1 cellular context compared by ENCODE assay signal in the genomic region with DNA sequence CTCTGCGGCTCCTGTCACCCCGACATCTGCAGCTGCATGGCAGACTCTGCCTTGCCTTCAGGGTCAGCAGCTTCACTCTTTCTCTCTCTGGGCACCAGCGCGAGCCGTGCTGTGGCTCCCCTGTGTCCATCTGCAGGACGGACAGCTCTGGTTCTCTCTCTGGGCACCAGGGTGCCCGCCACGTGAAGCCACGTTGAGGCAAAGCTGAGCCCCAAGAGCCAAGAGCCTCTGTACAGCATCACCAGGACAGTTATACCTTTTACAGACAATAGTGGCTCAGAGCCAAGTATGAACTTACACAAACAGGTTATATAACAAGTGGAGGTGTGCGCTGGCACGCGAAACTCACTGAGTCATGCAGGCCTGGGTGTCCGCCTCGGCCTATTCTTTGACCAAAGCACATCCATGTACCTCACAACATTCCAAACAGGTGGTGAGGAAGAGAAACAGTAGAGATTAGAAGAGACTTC.
TF ChIP-seq lines count a peak whose summit lies in the region.

No MANE protein-coding gene starts in this region.

TF ChIP-seq in HepG2, 621 proteins besides CTCF, POLR2A, EP300 and RAD21 (continues in another document):
- TF ChIP-seq, protein P1, sequence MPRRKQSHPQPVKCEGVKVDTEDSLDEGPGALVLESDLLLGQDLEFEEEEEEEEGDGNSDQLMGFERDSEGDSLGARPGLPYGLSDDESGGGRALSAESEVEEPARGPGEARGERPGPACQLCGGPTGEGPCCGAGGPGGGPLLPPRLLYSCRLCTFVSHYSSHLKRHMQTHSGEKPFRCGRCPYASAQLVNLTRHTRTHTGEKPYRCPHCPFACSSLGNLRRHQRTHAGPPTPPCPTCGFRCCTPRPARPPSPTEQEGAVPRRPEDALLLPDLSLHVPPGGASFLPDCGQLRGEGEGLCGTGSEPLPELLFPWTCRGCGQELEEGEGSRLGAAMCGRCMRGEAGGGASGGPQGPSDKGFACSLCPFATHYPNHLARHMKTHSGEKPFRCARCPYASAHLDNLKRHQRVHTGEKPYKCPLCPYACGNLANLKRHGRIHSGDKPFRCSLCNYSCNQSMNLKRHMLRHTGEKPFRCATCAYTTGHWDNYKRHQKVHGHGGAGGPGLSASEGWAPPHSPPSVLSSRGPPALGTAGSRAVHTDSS (CRISPR knock-in tag; conservative IDR thresholded peaks at IDR 0.05) = no peak
- TF ChIP-seq, protein P2, sequence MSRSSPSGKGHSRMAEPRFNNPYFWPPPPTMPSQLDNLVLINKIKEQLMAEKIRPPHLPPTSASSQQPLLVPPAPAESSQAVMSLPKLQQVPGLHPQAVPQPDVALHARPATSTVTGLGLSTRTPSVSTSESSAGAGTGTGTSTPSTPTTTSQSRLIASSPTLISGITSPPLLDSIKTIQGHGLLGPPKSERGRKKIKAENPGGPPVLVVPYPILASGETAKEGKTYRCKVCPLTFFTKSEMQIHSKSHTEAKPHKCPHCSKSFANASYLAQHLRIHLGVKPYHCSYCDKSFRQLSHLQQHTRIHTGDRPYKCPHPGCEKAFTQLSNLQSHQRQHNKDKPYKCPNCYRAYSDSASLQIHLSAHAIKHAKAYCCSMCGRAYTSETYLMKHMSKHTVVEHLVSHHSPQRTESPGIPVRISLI (CRISPR knock-in tag; IDR thresholded peaks at IDR 0.05; ENCODE audit: borderline replicate concordance) = no peak
- TF ChIP-seq, protein P3, sequence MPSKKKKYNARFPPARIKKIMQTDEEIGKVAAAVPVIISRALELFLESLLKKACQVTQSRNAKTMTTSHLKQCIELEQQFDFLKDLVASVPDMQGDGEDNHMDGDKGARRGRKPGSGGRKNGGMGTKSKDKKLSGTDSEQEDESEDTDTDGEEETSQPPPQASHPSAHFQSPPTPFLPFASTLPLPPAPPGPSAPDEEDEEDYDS (CRISPR knock-in tag; IDR thresholded peaks at IDR 0.05) = no peak; the same call in 1 of the 2 replicates
- TF ChIP-seq, protein P4, sequence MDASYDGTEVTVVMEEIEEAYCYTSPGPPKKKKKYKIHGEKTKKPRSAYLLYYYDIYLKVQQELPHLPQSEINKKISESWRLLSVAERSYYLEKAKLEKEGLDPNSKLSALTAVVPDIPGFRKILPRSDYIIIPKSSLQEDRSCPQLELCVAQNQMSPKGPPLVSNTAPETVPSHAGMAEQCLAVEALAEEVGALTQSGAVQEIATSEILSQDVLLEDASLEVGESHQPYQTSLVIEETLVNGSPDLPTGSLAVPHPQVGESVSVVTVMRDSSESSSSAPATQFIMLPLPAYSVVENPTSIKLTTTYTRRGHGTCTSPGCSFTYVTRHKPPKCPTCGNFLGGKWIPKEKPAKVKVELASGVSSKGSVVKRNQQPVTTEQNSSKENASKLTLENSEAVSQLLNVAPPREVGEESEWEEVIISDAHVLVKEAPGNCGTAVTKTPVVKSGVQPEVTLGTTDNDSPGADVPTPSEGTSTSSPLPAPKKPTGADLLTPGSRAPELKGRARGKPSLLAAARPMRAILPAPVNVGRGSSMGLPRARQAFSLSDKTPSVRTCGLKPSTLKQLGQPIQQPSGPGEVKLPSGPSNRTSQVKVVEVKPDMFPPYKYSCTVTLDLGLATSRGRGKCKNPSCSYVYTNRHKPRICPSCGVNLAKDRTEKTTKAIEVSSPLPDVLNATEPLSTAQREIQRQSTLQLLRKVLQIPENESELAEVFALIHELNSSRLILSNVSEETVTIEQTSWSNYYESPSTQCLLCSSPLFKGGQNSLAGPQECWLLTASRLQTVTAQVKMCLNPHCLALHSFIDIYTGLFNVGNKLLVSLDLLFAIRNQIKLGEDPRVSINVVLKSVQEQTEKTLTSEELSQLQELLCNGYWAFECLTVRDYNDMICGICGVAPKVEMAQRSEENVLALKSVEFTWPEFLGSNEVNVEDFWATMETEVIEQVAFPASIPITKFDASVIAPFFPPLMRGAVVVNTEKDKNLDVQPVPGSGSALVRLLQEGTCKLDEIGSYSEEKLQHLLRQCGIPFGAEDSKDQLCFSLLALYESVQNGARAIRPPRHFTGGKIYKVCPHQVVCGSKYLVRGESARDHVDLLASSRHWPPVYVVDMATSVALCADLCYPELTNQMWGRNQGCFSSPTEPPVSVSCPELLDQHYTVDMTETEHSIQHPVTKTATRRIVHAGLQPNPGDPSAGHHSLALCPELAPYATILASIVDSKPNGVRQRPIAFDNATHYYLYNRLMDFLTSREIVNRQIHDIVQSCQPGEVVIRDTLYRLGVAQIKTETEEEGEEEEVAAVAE (CRISPR knock-in tag; IDR thresholded peaks at IDR 0.05; ENCODE audit: borderline replicate concordance) = peak; percentile 28; the same call in 1 of the 2 replicates
- TF ChIP-seq PITX1 (CRISPR knock-in tag; IDR thresholded peaks at IDR 0.05) (no peak), TAF15 (IDR thresholded peaks at IDR 0.05; ENCODE audit: low read depth, low read length, poor library complexity, severe bottlenecking) (no peak), NCOA2 (CRISPR knock-in tag; IDR thresholded peaks at IDR 0.05) (peak; percentile 30; the same call in 1 of the 2 replicates), KLF16 (CRISPR knock-in tag; IDR thresholded peaks at IDR 0.05) (no peak), KAT7 (CRISPR knock-in tag; IDR thresholded peaks at IDR 0.05; ENCODE audit: borderline replicate concordance) (no peak), CBX2 (IDR thresholded peaks at IDR 0.05; ENCODE audit: low read depth, low read length) (no peak), CBX2 (CRISPR knock-in tag; IDR thresholded peaks at IDR 0.05; ENCODE audit: low read depth) (no peak), ZNF251 (CRISPR knock-in tag; IDR thresholded peaks at IDR 0.05) (no peak), ZBTB1 (CRISPR knock-in tag; IDR thresholded peaks at IDR 0.05; ENCODE audit: borderline replicate concordance) (no peak), ZNF224 (CRISPR knock-in tag; IDR thresholded peaks at IDR 0.05) (no peak), HNRNPL (IDR thresholded peaks at IDR 0.05; ENCODE audit: low read depth, low read length) (peak; percentile 70; the same call in 1 of the 2 replicates), TBX2 (CRISPR knock-in tag; IDR thresholded peaks at IDR 0.05; ENCODE audit: borderline replicate concordance) (peak; percentile 66; the same call in 1 of the 2 replicates), ZIK1 (CRISPR knock-in tag; IDR thresholded peaks at IDR 0.05; ENCODE audit: borderline replicate concordance, low read depth) (no peak), TP53 (CRISPR knock-in tag; conservative IDR thresholded peaks at IDR 0.05) (no peak), JUN (CRISPR knock-in tag; IDR thresholded peaks at IDR 0.05) (no peak), MIER3 (CRISPR knock-in tag; IDR thresholded peaks at IDR 0.05; ENCODE audit: borderline replicate concordance) (0 out of 2 replicates have a peak, but pooled peaks have one; percentile 59)
- TF ChIP-seq, protein P5, sequence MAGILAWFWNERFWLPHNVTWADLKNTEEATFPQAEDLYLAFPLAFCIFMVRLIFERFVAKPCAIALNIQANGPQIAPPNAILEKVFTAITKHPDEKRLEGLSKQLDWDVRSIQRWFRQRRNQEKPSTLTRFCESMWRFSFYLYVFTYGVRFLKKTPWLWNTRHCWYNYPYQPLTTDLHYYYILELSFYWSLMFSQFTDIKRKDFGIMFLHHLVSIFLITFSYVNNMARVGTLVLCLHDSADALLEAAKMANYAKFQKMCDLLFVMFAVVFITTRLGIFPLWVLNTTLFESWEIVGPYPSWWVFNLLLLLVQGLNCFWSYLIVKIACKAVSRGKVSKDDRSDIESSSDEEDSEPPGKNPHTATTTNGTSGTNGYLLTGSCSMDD (CRISPR knock-in tag; IDR thresholded peaks at IDR 0.05) = no peak
- TF ChIP-seq, protein P6, sequence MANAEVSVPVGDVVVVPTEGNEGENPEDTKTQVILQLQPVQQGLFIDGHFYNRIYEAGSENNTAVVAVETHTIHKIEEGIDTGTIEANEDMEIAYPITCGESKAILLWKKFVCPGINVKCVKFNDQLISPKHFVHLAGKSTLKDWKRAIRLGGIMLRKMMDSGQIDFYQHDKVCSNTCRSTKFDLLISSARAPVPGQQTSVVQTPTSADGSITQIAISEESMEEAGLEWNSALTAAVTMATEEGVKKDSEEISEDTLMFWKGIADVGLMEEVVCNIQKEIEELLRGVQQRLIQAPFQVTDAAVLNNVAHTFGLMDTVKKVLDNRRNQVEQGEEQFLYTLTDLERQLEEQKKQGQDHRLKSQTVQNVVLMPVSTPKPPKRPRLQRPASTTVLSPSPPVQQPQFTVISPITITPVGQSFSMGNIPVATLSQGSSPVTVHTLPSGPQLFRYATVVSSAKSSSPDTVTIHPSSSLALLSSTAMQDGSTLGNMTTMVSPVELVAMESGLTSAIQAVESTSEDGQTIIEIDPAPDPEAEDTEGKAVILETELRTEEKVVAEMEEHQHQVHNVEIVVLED (CRISPR knock-in tag; IDR thresholded peaks at IDR 0.05; ENCODE audit: borderline replicate concordance) = no peak
- TF ChIP-seq, protein P7, sequence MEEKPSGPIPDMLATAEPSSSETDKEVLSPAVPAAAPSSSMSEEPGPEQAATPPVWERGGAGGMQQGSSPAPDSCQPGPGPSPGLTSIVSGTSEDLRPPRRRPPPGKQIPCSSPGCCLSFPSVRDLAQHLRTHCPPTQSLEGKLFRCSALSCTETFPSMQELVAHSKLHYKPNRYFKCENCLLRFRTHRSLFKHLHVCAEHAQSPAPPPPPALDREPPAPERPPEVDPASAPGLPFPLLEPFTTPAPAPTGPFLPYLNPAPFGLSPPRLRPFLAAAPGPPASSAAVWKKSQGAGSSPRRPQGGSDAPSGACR (CRISPR knock-in tag; IDR thresholded peaks at IDR 0.05) = no peak
- TF ChIP-seq, protein P8, sequence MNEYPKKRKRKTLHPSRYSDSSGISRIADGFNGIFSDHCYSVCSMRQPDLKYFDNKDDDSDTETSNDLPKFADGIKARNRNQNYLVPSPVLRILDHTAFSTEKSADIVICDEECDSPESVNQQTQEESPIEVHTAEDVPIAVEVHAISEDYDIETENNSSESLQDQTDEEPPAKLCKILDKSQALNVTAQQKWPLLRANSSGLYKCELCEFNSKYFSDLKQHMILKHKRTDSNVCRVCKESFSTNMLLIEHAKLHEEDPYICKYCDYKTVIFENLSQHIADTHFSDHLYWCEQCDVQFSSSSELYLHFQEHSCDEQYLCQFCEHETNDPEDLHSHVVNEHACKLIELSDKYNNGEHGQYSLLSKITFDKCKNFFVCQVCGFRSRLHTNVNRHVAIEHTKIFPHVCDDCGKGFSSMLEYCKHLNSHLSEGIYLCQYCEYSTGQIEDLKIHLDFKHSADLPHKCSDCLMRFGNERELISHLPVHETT (CRISPR knock-in tag; conservative IDR thresholded peaks at IDR 0.05) = no peak
- TF ChIP-seq, protein P9, sequence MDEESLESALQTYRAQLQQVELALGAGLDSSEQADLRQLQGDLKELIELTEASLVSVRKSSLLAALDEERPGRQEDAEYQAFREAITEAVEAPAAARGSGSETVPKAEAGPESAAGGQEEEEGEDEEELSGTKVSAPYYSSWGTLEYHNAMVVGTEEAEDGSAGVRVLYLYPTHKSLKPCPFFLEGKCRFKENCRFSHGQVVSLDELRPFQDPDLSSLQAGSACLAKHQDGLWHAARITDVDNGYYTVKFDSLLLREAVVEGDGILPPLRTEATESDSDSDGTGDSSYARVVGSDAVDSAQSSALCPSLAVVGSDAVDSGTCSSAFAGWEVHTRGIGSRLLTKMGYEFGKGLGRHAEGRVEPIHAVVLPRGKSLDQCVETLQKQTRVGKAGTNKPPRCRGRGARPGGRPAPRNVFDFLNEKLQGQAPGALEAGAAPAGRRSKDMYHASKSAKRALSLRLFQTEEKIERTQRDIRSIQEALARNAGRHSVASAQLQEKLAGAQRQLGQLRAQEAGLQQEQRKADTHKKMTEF (CRISPR knock-in tag; IDR thresholded peaks at IDR 0.05) = peak; percentile 62; the same call in 1 of the 2 replicates
- TF ChIP-seq, protein P10, sequence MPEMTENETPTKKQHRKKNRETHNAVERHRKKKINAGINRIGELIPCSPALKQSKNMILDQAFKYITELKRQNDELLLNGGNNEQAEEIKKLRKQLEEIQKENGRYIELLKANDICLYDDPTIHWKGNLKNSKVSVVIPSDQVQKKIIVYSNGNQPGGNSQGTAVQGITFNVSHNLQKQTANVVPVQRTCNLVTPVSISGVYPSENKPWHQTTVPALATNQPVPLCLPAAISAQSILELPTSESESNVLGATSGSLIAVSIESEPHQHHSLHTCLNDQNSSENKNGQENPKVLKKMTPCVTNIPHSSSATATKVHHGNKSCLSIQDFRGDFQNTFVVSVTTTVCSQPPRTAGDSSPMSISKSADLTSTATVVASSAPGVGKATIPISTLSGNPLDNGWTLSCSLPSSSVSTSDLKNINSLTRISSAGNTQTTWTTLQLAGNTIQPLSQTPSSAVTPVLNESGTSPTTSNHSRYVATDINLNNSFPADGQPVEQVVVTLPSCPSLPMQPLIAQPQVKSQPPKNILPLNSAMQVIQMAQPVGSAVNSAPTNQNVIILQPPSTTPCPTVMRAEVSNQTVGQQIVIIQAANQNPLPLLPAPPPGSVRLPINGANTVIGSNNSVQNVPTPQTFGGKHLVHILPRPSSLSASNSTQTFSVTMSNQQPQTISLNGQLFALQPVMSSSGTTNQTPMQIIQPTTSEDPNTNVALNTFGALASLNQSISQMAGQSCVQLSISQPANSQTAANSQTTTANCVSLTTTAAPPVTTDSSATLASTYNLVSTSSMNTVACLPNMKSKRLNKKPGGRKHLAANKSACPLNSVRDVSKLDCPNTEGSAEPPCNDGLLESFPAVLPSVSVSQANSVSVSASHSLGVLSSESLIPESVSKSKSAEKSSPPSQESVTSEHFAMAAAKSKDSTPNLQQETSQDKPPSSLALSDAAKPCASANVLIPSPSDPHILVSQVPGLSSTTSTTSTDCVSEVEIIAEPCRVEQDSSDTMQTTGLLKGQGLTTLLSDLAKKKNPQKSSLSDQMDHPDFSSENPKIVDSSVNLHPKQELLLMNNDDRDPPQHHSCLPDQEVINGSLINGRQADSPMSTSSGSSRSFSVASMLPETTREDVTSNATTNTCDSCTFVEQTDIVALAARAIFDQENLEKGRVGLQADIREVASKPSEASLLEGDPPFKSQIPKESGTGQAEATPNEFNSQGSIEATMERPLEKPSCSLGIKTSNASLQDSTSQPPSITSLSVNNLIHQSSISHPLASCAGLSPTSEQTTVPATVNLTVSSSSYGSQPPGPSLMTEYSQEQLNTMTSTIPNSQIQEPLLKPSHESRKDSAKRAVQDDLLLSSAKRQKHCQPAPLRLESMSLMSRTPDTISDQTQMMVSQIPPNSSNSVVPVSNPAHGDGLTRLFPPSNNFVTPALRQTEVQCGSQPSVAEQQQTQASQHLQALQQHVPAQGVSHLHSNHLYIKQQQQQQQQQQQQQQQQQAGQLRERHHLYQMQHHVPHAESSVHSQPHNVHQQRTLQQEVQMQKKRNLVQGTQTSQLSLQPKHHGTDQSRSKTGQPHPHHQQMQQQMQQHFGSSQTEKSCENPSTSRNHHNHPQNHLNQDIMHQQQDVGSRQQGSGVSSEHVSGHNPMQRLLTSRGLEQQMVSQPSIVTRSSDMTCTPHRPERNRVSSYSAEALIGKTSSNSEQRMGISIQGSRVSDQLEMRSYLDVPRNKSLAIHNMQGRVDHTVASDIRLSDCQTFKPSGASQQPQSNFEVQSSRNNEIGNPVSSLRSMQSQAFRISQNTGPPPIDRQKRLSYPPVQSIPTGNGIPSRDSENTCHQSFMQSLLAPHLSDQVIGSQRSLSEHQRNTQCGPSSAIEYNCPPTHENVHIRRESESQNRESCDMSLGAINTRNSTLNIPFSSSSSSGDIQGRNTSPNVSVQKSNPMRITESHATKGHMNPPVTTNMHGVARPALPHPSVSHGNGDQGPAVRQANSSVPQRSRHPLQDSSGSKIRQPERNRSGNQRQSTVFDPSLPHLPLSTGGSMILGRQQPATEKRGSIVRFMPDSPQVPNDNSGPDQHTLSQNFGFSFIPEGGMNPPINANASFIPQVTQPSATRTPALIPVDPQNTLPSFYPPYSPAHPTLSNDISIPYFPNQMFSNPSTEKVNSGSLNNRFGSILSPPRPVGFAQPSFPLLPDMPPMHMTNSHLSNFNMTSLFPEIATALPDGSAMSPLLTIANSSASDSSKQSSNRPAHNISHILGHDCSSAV (CRISPR knock-in tag; IDR thresholded peaks at IDR 0.05; ENCODE audit: borderline replicate concordance) = no peak
- TF ChIP-seq, protein P11, sequence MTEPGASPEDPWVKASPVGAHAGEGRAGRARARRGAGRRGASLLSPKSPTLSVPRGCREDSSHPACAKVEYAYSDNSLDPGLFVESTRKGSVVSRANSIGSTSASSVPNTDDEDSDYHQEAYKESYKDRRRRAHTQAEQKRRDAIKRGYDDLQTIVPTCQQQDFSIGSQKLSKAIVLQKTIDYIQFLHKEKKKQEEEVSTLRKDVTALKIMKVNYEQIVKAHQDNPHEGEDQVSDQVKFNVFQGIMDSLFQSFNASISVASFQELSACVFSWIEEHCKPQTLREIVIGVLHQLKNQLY (CRISPR knock-in tag; IDR thresholded peaks at IDR 0.05) = 0 out of 2 replicates have a peak, but pooled peaks have one; percentile 27
